ENCODE assay signal across 8 cellular contexts in the genomic region with DNA sequence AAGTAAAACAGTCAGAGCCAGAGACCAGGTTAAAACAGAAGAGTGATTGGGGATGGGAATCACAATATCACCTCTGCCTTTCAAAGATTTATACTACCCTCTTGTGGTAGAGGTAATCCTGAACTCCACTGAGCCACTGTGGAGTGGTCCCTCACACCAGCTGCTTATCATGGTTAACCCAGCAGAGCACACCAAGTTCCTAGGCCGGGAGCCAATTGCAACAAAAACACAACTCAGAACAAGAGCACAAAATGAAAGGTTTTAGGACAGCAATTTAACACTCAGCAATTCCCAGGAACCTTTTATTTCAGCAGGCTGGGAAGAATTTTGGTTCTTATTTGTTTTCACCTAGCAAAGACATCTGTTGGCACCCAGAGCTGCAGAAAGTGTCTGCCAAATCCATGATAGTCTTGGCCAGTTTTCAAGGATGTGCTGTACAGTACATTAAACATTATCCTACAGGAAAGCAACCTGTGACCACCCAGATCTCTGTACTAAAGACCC.
A peak's percentile ranks its signal among the peaks of the same experiment; 100 is the strongest.
DNase-seq lines count a peak whose midpoint lies in the region; ATAC-seq, FAIRE-seq and TF ChIP-seq lines count a peak whose summit lies in the region.

No MANE protein-coding gene starts in this region.

- peak; percentile 69 for TF ChIP-seq CTCF in A549 (IDR thresholded peaks at IDR 0.05)
- no peak for TF ChIP-seq CTCF in suprapubic skin (IDR thresholded peaks at IDR 0.05)

- DNase-seq in A549 (ENCODE audit: low read depth in 1 of 2, low spot score in 1 of 2) (peak; percentile 15 to 75), Karpas-422 (peak; percentile 60), SW480 (ENCODE audit: low spot score) (peak; percentile 36), iPS-NIHi11 (ENCODE audit: low spot score) (peak; percentile 47), GM19239 (ENCODE audit: insufficient read length, low spot score) (no peak), suprapubic skin (ENCODE audit: low spot score in 2 of 2) (no peak), GF-D8 (lab: John Stamatoyannopoulos, UW) (no peak)

- H3K9ac ChIP-seq in Karpas-422 (ENCODE audit: low read length): no peak overlapping the region

- TF ChIP-seq POLR2A in A549 (IDR thresholded peaks at IDR 0.05; ENCODE audit: low read length) (no peak), suprapubic skin (IDR thresholded peaks at IDR 0.05) (no peak)

- FAIRE-seq in A549 (lab: Jason Lieb, UNC) (no peak), GM19239 (lab: Jason Lieb, UNC) (no peak)

- H4K20me1 ChIP-seq in Karpas-422 (ENCODE audit: insufficient read depth, low read depth, low read length): no peaks in the 10 kb centered on the region

- no peaks in the 10 kb centered on the region for H3K9me2 ChIP-seq in Karpas-422 (replicated peaks; ENCODE audit: insufficient read depth, low read length)

- 0% methylated on average over 1 of the region's 1 CpG for WGBS in A549 (ENCODE audit: missing lambda C conversion rate)
- WGBS in suprapubic skin: 30% methylated on average over 1 of the region's 1 CpG

- H3K36me3 ChIP-seq in Karpas-422 (ENCODE audit: insufficient read depth, low read length) (no peaks in the 10 kb centered on the region), suprapubic skin (no peaks in the 10 kb centered on the region)

- ATAC-seq in A549 (peak; percentile 99 to 100), HG03025 (IDR thresholded peaks at IDR 0.05; ENCODE audit: low FRiP score, unreplicated experiment) (no peak)

- H3K27ac ChIP-seq in A549 (peak overlapping the region; percentile 68 to 76), Karpas-422 (ENCODE audit: low read length) (no peak overlapping the region), suprapubic skin (no peak overlapping the region)

- peaks cover 25% of the 10 kb centered on the region for H3K4me1 ChIP-seq in A549
- H3K4me1 ChIP-seq in Karpas-422 (ENCODE audit: low read length): no peaks in the 10 kb centered on the region
- H3K4me1 ChIP-seq in suprapubic skin: no peaks in the 10 kb centered on the region

- TF ChIP-seq RAD21 in A549 (conservative IDR thresholded peaks at IDR 0.05 in 1 of 2, IDR thresholded peaks at IDR 0.05 in 1 of 2): peak; percentile 84 to 86

- H3K4me2 ChIP-seq in A549: peak overlapping the region; percentile 58
- no peak overlapping the region for H3K4me2 ChIP-seq in Karpas-422 (ENCODE audit: low read depth, low read length, poor library complexity, severe bottlenecking)

- H3K9me3 ChIP-seq in A549 (no peaks in the 10 kb centered on the region), Karpas-422 (ENCODE audit: low read length) (no peaks in the 10 kb centered on the region), suprapubic skin (no peaks in the 10 kb centered on the region)

- no peak; a peak in 1 of 5 replicates for TF ChIP-seq EP300 in A549 (IDR thresholded peaks at IDR 0.05)
- no peak for TF ChIP-seq EP300 in suprapubic skin (IDR thresholded peaks at IDR 0.05)

- POLR2A ChIA-PET in A549 (lab: Yijun Ruan, JAX): no interaction called here

- CTCF ChIA-PET in A549 (lab: Yijun Ruan, JAX): interaction anchor here (0.5 to 2.8 kb wide), 20 partner anchors 9 to 1966 kb away, joined by 3 to 19 read pairs (median 4); no protein-coding TSS in a partner anchor

- no peaks in the 10 kb centered on the region for H3K79me2 ChIP-seq in Karpas-422 (ENCODE audit: low read length)

- no peaks in the 10 kb centered on the region for H3K27me3 ChIP-seq in Karpas-422 (ENCODE audit: low read length)
- no peaks in the 10 kb centered on the region for H3K27me3 ChIP-seq in suprapubic skin

- no peak overlapping the region for H2AFZ ChIP-seq in Karpas-422 (ENCODE audit: low read length)

- no peak overlapping the region for H3K4me3 ChIP-seq in A549
- no peak overlapping the region for H3K4me3 ChIP-seq in Karpas-422 (ENCODE audit: low read length)
- no peak overlapping the region for H3K4me3 ChIP-seq in suprapubic skin

TF ChIP-seq in A549, 52 proteins besides CTCF, POLR2A, EP300 and RAD21:
- TF ChIP-seq TP53 (CRISPR knock-in tag; IDR thresholded peaks at IDR 0.05): no peak
- TF ChIP-seq, protein P1, sequence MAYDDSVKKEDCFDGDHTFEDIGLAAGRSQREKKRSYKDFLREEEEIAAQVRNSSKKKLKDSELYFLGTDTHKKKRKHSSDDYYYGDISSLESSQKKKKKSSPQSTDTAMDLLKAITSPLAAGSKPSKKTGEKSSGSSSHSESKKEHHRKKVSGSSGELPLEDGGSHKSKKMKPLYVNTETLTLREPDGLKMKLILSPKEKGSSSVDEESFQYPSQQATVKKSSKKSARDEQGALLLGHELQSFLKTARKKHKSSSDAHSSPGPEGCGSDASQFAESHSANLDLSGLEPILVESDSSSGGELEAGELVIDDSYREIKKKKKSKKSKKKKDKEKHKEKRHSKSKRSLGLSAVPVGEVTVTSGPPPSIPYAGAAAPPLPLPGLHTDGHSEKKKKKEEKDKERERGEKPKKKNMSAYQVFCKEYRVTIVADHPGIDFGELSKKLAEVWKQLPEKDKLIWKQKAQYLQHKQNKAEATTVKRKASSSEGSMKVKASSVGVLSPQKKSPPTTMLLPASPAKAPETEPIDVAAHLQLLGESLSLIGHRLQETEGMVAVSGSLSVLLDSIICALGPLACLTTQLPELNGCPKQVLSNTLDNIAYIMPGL (CRISPR knock-in tag; IDR thresholded peaks at IDR 0.05; ENCODE audit: borderline replicate concordance): no peak
- peak; percentile 85 for TF ChIP-seq SMC3 (IDR thresholded peaks at IDR 0.05)
- no peak for TF ChIP-seq CHD2 (IDR thresholded peaks at IDR 0.05; ENCODE audit: low read length, partially characterized antibody)
- TF ChIP-seq JUNB (IDR thresholded peaks at IDR 0.05): peak; percentile 29; the same call in 1 of the 2 replicates

Comparison
In these comparisons a context has a peak if more than half of its experiments do, and no peak if none do; other contexts are left out.
1. DNase-seq: peak in A549 (2 of 2), Karpas-422 (single experiment), SW480 (single experiment) and iPS-NIHi11 (single experiment); none in GM19239 (single experiment), suprapubic skin (0 of 2) and GF-D8 (single experiment).
2. H3K27ac ChIP-seq: peak in A549 (2 of 2); none in Karpas-422 (single experiment) and suprapubic skin (single experiment).